22 cellular contexts compared by ENCODE assay signal in genomic region chr4:74975848-74976824, GRCh38. TPM values are rescaled to one million over a fixed set of nuclear protein-coding genes. Genes with fewer than 3 reads are reported as not detected.
"Had no signal": no experiment of that assay in that cellular context is flagged by ENCODE, and none has a peak within 500 bp of the region (broad histone marks: within the 10 kb centered on the region; RNA-seq: fewer than 3 reads in every experiment).

No MANE protein-coding gene starts in this region.

- H3K4me1 ChIP-seq: breast epithelium, left lung, right lobe of liver, testis had no signal

- ATAC-seq: activated T-cell treated with anti-CD3 and anti-CD28 coated beads, Interleukin-2, amount 50 U/mL, for 72 hours; left lung; right lobe of liver; stimulated activated memory B cell treated with anti-CD40 and anti-IgM and Interleukin-4, amounts not matched to agents 10 μg/mL and 1 μg/mL and 100 μg/mL, for 72 hours had no signal

- H3K27ac ChIP-seq: breast epithelium, coronary artery, left lung, neutrophil, ovary, right lobe of liver, testis had no signal

- H3K36me3 ChIP-seq: breast epithelium, left lung, neutrophil, ovary, right lobe of liver had no signal

- H3K9me3 ChIP-seq: neutrophil, ovary, right lobe of liver, testis had no signal

- DNase-seq: activated B cell treated with CpG ODN at 0.5 μM for 24 hours; activated CD4-positive, alpha-beta memory T cell treated with anti-CD3 and anti-CD28 coated beads for 36 hours; activated CD4-positive, alpha-beta T cell treated with anti-CD3 and anti-CD28 coated beads for 4 hours; activated effector memory CD4-positive, alpha-beta T cell treated with Interleukin-2 at 50 U/mL for 16 hours; activated naive CD4-positive, alpha-beta T cell treated with anti-CD3 and anti-CD28 coated beads for 36 hours; activated naive CD8-positive, alpha-beta T cell treated with anti-CD3 and anti-CD28 coated beads, Interleukin-2, amount 10 ng/mL, durations not matched to agents 7 days and 5 days; activated T-cell treated with anti-CD3 and anti-CD28 coated beads, Interleukin-2, amount 50 U/mL, for 72 hours; amniotic stem cell; cerebellar nuclear complex; kidney; left lung; midbrain; ovary; right lobe of liver; small intestine; stimulated activated CD4-positive, alpha-beta T cell treated with anti-CD3 and anti-CD28 coated beads, Interleukin-15, amount 100 ng/mL, for 24 hours; T-helper 1 cell; testis had no signal

- FAIRE-seq: kidney, small intestine had no signal

- H3K27me3 ChIP-seq: breast epithelium, left lung, neutrophil, ovary, right lobe of liver, testis had no signal

- H3K4me3 ChIP-seq: breast epithelium, coronary artery, left lung, ovary, right lobe of liver, testis had no signal

RNA-seq across cellular contexts. Expression of gene PARM1, which starts 43.2 kb away (rescaled TPM):
- total RNA-seq: activated CD4-positive, alpha-beta memory T cell treated with anti-CD3 and anti-CD28 coated beads for 36 hours; activated naive CD8-positive, alpha-beta T cell treated with anti-CD3 and anti-CD28 coated beads, Interleukin-2, amount 10 ng/mL, durations not matched to agents 7 days and 5 days had no signal
